ENCODE assay signal across 7 cellular contexts in the genomic region with DNA sequence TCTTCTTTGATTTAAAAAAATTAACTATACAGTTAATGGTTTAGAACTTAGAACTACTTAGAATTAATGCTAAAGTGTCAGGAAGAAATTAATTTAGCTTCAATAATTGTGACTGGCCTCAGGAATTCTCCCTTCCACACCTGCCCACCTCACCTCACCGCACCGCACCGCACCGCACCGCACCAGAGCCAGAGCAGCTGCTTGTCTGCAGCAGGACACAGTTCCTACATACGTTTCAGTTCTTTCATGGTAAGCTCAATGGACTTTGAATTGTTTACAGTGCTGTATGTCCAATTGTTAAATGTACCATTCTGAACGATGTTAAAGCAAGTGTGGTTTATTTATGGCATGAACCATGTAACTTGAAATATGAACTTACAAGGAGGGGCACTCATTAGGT.
A peak's percentile ranks its signal among the peaks of the same experiment; 100 is the strongest.
DNase-seq lines count a peak whose midpoint lies in the region; ATAC-seq, FAIRE-seq and TF ChIP-seq lines count a peak whose summit lies in the region.
"Not testable (repeated sequence)": the region's sequence is repeated elsewhere in the genome, so short reads cannot be mapped to it uniquely, and the experiment has no call there.

No MANE protein-coding gene starts in this region.

- not testable (repeated sequence) for H2AFZ ChIP-seq in IMR-90 (replicated peaks; ENCODE audit: low read length, poor library complexity); mammary epithelial cell (ENCODE audit: low read depth, low read length); keratinocyte (ENCODE audit: control insufficient read depth, low read length)

- not testable (repeated sequence) for H2BK15ac ChIP-seq in IMR-90 (ENCODE audit: low read depth, low read length)

- intact Hi-C loops in IMR-90 (cut with micrococcal nuclease); mammary epithelial cell (cut with micrococcal nuclease); mucosa of descending colon (cut with DNase I, micrococcal nuclease): not testable (repeated sequence)

- not testable (repeated sequence) for H3K18ac ChIP-seq in IMR-90 (ENCODE audit: low read depth, low read length)

- not testable (repeated sequence) for H2AK5ac ChIP-seq in IMR-90 (ENCODE audit: low read depth, low read length)

- in situ Hi-C loops in IMR-90 (cut with MboI; ENCODE audit: low sequenced_read_pairs); mammary epithelial cell (cut with MboI; ENCODE audit: low sequenced_read_pairs in 2 of 2): not testable (repeated sequence)

- not testable (repeated sequence) for H3K9ac ChIP-seq in IMR-90 (ENCODE audit: low read depth, low read length); mammary epithelial cell (ENCODE audit: insufficient read depth, low read length); keratinocyte (ENCODE audit: control insufficient read depth, extremely low read depth, insufficient read depth, low read length)

- not testable (repeated sequence) for H4K5ac ChIP-seq in IMR-90 (ENCODE audit: low read depth, low read length)

- not testable (repeated sequence) for H3K23ac ChIP-seq in IMR-90 (ENCODE audit: low read depth, low read length)

- WGBS in IMR-90 (ENCODE audit: extremely low coverage in 2 of 2, insufficient read length in 1 of 2), 2 experiments = no CpG with 5 or more reads among the region's 7 CpGs
- 85% methylated on average over 6 of the region's 7 CpGs for WGBS in mammary epithelial cell (ENCODE audit: low coverage, missing lambda C conversion rate)

- POLR2A ChIA-PET in IMR-90 (lab: Charles Lee; ENCODE audit: unreplicated experiment) = not testable (repeated sequence)

- not testable (repeated sequence) for ATAC-seq in IMR-90 (ENCODE audit: low read depth)
- peak; percentile 96 for ATAC-seq in mucosa of descending colon

- not testable (repeated sequence) for H3K9me3 ChIP-seq in IMR-90 (ENCODE audit: control insufficient read depth, insufficient read depth, low read length); mammary epithelial cell (replicated peaks; ENCODE audit: insufficient read depth, low read length); keratinocyte (ENCODE audit: control insufficient read depth, low read depth, low read length); mucosa of descending colon

- H3K9me1 ChIP-seq in IMR-90 (ENCODE audit: insufficient read depth, low read length); keratinocyte (ENCODE audit: control insufficient read depth, extremely low read depth, insufficient read depth, low read length): not testable (repeated sequence)

- H3K27ac ChIP-seq in IMR-90 (ENCODE audit: insufficient read depth, low read length); mammary epithelial cell (ENCODE audit: insufficient read depth, low read depth, low read length); keratinocyte (ENCODE audit: control insufficient read depth, insufficient read depth, low read length): not testable (repeated sequence)

- not testable (repeated sequence) for H3K14ac ChIP-seq in IMR-90 (replicated peaks; ENCODE audit: low read depth, low read length)

- BruUV-seq in IMR-90 (replicated peaks; lab: Mats Ljungman, UMichigan) = TSS peak; percentile 99
- TSS peak; percentile 70 for BruUV-seq in mammary epithelial cell (replicated peaks; lab: Mats Ljungman, UMichigan)

- H3K56ac ChIP-seq in IMR-90 (ENCODE audit: extremely low read depth, insufficient read depth, low read length) = not testable (repeated sequence)

- not testable (repeated sequence) for H2BK20ac ChIP-seq in IMR-90 (ENCODE audit: low read depth, low read length)

- H2AK9ac ChIP-seq in IMR-90 (replicated peaks; ENCODE audit: low read depth, low read length, poor library complexity) = not testable (repeated sequence)

- H3K4ac ChIP-seq in IMR-90 (ENCODE audit: low read depth, low read length) = not testable (repeated sequence)

- H3K4me1 ChIP-seq in IMR-90 (ENCODE audit: control insufficient read depth, insufficient read depth, low read length); mammary epithelial cell (ENCODE audit: insufficient read depth, low read length); keratinocyte (ENCODE audit: control insufficient read depth, extremely low read depth, insufficient read depth, low read length); mucosa of descending colon (ENCODE audit: low read depth): not testable (repeated sequence)

- TF ChIP-seq POLR2A in IMR-90 (IDR thresholded peaks at IDR 0.05; ENCODE audit: low read depth, low read length) = not testable (repeated sequence)

- not testable (repeated sequence) for H3K4me2 ChIP-seq in IMR-90 (ENCODE audit: low read depth, low read length); mammary epithelial cell (ENCODE audit: insufficient read depth, low read depth, low read length); keratinocyte (ENCODE audit: control insufficient read depth, extremely low read depth, insufficient read depth, low read depth, low read length)

- not testable (repeated sequence) for H3K27me3 ChIP-seq in IMR-90 (ENCODE audit: control insufficient read depth, insufficient read depth, low read length); mammary epithelial cell (ENCODE audit: insufficient read depth, low read length); keratinocyte (ENCODE audit: control insufficient read depth, extremely low read depth, insufficient read depth, low read length)

- H3K36me3 ChIP-seq in IMR-90 (ENCODE audit: control insufficient read depth, insufficient read depth, low read length); mammary epithelial cell (ENCODE audit: insufficient read depth, low read length); keratinocyte (ENCODE audit: control insufficient read depth in 2 of 2, extremely low read depth in 1 of 2, insufficient read depth in 2 of 2, low read length in 2 of 2); mucosa of descending colon (ENCODE audit: low read depth): not testable (repeated sequence)

- CTCF ChIA-PET in IMR-90 (lab: Yijun Ruan, JAX); mammary epithelial cell (lab: Charles Lee; ENCODE audit: low non-redundant PET): not testable (repeated sequence)

- H4K20me1 ChIP-seq in IMR-90 (ENCODE audit: insufficient read depth, low read length); mammary epithelial cell (ENCODE audit: insufficient read depth, low read length); keratinocyte (ENCODE audit: control insufficient read depth, extremely low read depth, insufficient read depth, low read length): not testable (repeated sequence)

- TF ChIP-seq RAD21 in IMR-90 (IDR thresholded peaks at IDR 0.05; ENCODE audit: low read length) = not testable (repeated sequence)

- H3K79me2 ChIP-seq in mammary epithelial cell (ENCODE audit: insufficient read depth, low read length); keratinocyte (ENCODE audit: control insufficient read depth, insufficient read depth, low read length): not testable (repeated sequence)

- not testable (repeated sequence) for H3K4me3 ChIP-seq in IMR-90 (ENCODE audit: insufficient read depth, low read depth, low read length); mammary epithelial cell (replicated peaks in 1 of 3; ENCODE audit: insufficient read depth in 1 of 3, low read depth in 2 of 3, low read length in 3 of 3); keratinocyte (ENCODE audit: control insufficient read depth in 2 of 3, extremely low read depth in 1 of 3, insufficient read depth in 2 of 3, low read depth in 1 of 3, low read length in 3 of 3); mucosa of descending colon

- peak; percentile 97 for FAIRE-seq in D721Med (lab: Jason Lieb, UNC)
- FAIRE-seq in GM18507 (lab: Jason Lieb, UNC) = peak; percentile 18
- FAIRE-seq in keratinocyte (lab: Jason Lieb, UNC) = peak; percentile 79
- peak; percentile 94 for FAIRE-seq in urothelium cell line (lab: Jason Lieb, UNC)

- not testable (repeated sequence) for H2BK5ac ChIP-seq in IMR-90 (ENCODE audit: low read depth, low read length, poor library complexity, severe bottlenecking)

- dilution Hi-C loops in IMR-90 (cut with HindIII; ENCODE audit: low sequenced_read_pairs, unreplicated experiment); mammary epithelial cell (cut with HindIII; ENCODE audit: low sequenced_read_pairs); keratinocyte (cut with MboI; ENCODE audit: extremely low pct_ligation_motif_present, low sequenced_read_pairs): not testable (repeated sequence)

- not testable (repeated sequence) for H3K79me1 ChIP-seq in IMR-90 (ENCODE audit: low read depth in 1 of 2, low read length in 2 of 2)

- not testable (repeated sequence) for TF ChIP-seq CTCF in D721Med (IDR thresholded peaks at IDR 0.05; ENCODE audit: insufficient read depth, missing control alignments); IMR-90 (conservative IDR thresholded peaks at IDR 0.05; ENCODE audit: low read depth, low read length); mammary epithelial cell (conservative IDR thresholded peaks at IDR 0.05 in 1 of 2, IDR thresholded peaks at IDR 0.05 in 1 of 2; ENCODE audit: extremely low read depth in 1 of 2, insufficient read depth in 1 of 2, low read depth in 1 of 2, low read length in 2 of 2); keratinocyte (optimal IDR thresholded peaks at IDR 0.05 in 1 of 3, IDR thresholded peaks at IDR 0.05 in 1 of 3, conservative IDR thresholded peaks at IDR 0.05 in 1 of 3; ENCODE audit: extremely low read depth in 1 of 3, insufficient read depth in 2 of 3, low read length in 3 of 3); mucosa of descending colon (IDR thresholded peaks at IDR 0.05)

- DNase-seq in D721Med (ENCODE audit: insufficient read length, low spot score); GM18507 (ENCODE audit: extremely low spot score, insufficient read length, low read depth); IMR-90; mammary epithelial cell; keratinocyte (ENCODE audit: low read depth, low spot score); urothelium cell line (ENCODE audit: low spot score): not testable (repeated sequence)
- DNase-seq in mucosa of descending colon = peak; percentile 9 to 58 (median 54)

- H4K91ac ChIP-seq in IMR-90 (ENCODE audit: insufficient read depth, low read depth, low read length) = not testable (repeated sequence)

- H4K8ac ChIP-seq in IMR-90 (ENCODE audit: low read depth in 2 of 2, low read length in 2 of 2) = not testable (repeated sequence)

- not testable (repeated sequence) for H2BK120ac ChIP-seq in IMR-90 (ENCODE audit: low read depth, low read length)
